ENCODE assay signal across 10 cellular contexts in the genomic region with DNA sequence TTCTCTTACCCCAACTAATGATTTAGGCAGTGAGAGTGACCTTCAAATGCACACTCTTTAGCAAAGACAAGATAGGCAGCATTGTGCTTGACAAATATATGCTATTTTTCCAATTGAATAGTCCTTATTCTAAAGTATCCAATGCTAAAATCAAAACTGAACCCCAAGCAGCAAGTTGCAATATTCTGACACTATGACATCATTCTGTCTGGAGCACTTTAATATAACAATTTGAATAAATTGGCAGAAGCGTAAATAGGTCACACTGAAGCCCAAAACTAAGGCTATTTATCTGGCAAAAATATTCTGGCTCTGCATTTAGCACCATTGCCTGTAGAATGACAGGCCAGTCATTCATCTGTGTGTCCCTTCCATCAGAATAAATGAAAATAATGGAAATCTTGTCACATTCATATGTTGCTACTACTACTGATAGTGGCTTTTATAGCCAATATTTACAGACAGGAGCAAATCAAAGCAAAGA. TPM values are rescaled to one million over a fixed set of nuclear protein-coding genes. Genes with fewer than 3 reads are reported as not detected.
DNase-seq lines count a peak whose midpoint lies in the region; ATAC-seq and TF ChIP-seq lines count a peak whose summit lies in the region.
"Had no signal": no experiment of that assay in that cellular context is flagged by ENCODE, and none has a peak within 500 bp of the region (broad histone marks: within the 10 kb centered on the region; RNA-seq: fewer than 3 reads in every experiment).

No MANE protein-coding gene starts in this region.

- H3K4me1 Mint-ChIP-seq in IgD-negative memory B cell = peaks cover 27 to 37% (median 33%) of the 10 kb centered on the region in 3 donors
- H3K4me1 Mint-ChIP-seq in nephron = peaks cover 45% of the 10 kb centered on the region

- H3K27ac Mint-ChIP-seq in IgD-negative memory B cell = no peak overlapping the region
- H3K27ac Mint-ChIP-seq in nephron = peak overlapping the region; percentile 18 to 99 (median 51)

- ATAC-seq in HG02884 (IDR thresholded peaks at IDR 0.05; ENCODE audit: unreplicated experiment) = no peak

- peak overlapping the region in 3 of 4 donors; percentile 14 to 38 (median 21) for H3K4me3 Mint-ChIP-seq in IgD-negative memory B cell
- peak overlapping the region; percentile 94 to 98 (median 97) for H3K4me3 Mint-ChIP-seq in nephron

- H3K9me3 Mint-ChIP-seq in IgD-negative memory B cell = no peaks in the 10 kb centered on the region
- no peaks in the 10 kb centered on the region for H3K9me3 Mint-ChIP-seq in nephron
- H3K9me3 Mint-ChIP-seq: stimulated activated naive B cell treated with anti-CD40 and anti-IgM and Interleukin-4, amounts not matched to agents 10 μg/mL and 1 μg/mL and 100 μg/mL, for 72 hours had no signal

- peak overlapping the region; percentile 89 for H3K4me3 ChIP-seq in AG10803 (ENCODE audit: low read length)

- no peak for DNase-seq in AG10803 (ENCODE audit: low read depth)
- DNase-seq in cerebellum (ENCODE audit: low spot score) = peak; percentile 48
- no peak for DNase-seq in anterior cingulate cortex (lab: John Stamatoyannopoulos, UW)
- no peak for DNase-seq in SW480 (ENCODE audit: low spot score)
- no peak for DNase-seq in NCI-H748 (lab: John Stamatoyannopoulos, UW; ENCODE audit: unreplicated experiment)
- DNase-seq: NCI-H446 treated with DMSO at 0.1 percent for 48 hours; stimulated activated naive B cell treated with anti-CD40 and anti-IgM and Interleukin-4, amounts not matched to agents 10 μg/mL and 1 μg/mL and 100 μg/mL, for 72 hours had no signal

- H3K36me3 Mint-ChIP-seq in IgD-negative memory B cell (peaks cover 3% of the 10 kb centered on the region), nephron (ENCODE audit: low read depth) (peaks cover 27% of the 10 kb centered on the region)

- H3K27me3 Mint-ChIP-seq in IgD-negative memory B cell = no peaks in the 10 kb centered on the region
- no peaks in the 10 kb centered on the region for H3K27me3 Mint-ChIP-seq in nephron (ENCODE audit: low read depth)
- H3K27me3 Mint-ChIP-seq: stimulated activated naive B cell treated with anti-CD40 and anti-IgM and Interleukin-4, amounts not matched to agents 10 μg/mL and 1 μg/mL and 100 μg/mL, for 72 hours had no signal

- TF ChIP-seq CTCF in AG10803 (conservative IDR thresholded peaks at IDR 0.05; ENCODE audit: low read length) (no peak), nephron (IDR thresholded peaks at IDR 0.05; ENCODE audit: unreplicated experiment in 3 of 3) (no peak)

RNA-seq across cellular contexts. Expression of a gene that starts 2.9 kb away (rescaled TPM):
- 16.0 TPM for polyA plus RNA-seq in IgD-negative memory B cell
- total RNA-seq in cerebellum = 68.4 TPM

Comparison
In these comparisons a context has a peak if more than half of its experiments do, and no peak if none do; other contexts are left out.
1. H3K27ac Mint-ChIP-seq: peak in nephron (3 of 3); none in IgD-negative memory B cell (0 of 3).